ENCODE assay signal across 8 cellular contexts in genomic region chrX:53421125-53421524, GRCh38. TPM values are rescaled to one million over a fixed set of nuclear protein-coding genes. Genes with fewer than 3 reads are reported as not detected.
DNase-seq lines count a peak whose midpoint lies in the region; ATAC-seq and TF ChIP-seq lines count a peak whose summit lies in the region.

No MANE protein-coding gene starts in this region.

- H3K27ac ChIP-seq in PC-9: no peak overlapping the region
- no peak overlapping the region for H3K27ac ChIP-seq in psoas muscle

- CTCF ChIA-PET in PC-9 (lab: Charles Lee): no interaction called here

- H3K79me2 ChIP-seq in PC-9 (ENCODE audit: low read depth): peaks cover 37% of the 10 kb centered on the region

- BruUV-seq in PC-9 (replicated peaks; lab: Mats Ljungman, UMichigan): TSS peak; percentile 30

- H4K20me1 ChIP-seq in PC-9 (ENCODE audit: insufficient read depth): no peaks in the 10 kb centered on the region

- intact Hi-C loops in PC-9 (cut with micrococcal nuclease; ENCODE audit: unreplicated experiment) (loop anchor here (5.0 kb wide), 1 partner anchor 139 kb away; the partner anchor contains the start of gene IQSEC2), psoas muscle (cut with DNase I) (no loop called here)

- H3K36me3 ChIP-seq in PC-9 (ENCODE audit: low read depth) (no peaks in the 10 kb centered on the region), psoas muscle (ENCODE audit: insufficient read depth in 1 of 2, low read depth in 1 of 2) (peaks cover 0 to 6% of the 10 kb centered on the region in 2 donors)

- H2AFZ ChIP-seq in PC-9: no peak overlapping the region

- POLR2A ChIA-PET in PC-9 (lab: Charles Lee; ENCODE audit: unreplicated experiment): interaction anchor here (0.6 kb wide), 1 partner anchor 93 kb away, joined by 3 read pairs; no protein-coding TSS in a partner anchor

- TF ChIP-seq POLR2A in erythroblast (IDR thresholded peaks at IDR 0.05; ENCODE audit: low read length): no peak

- DNase-seq in PC-9 (no peak), erythroblast (lab: John Stamatoyannopoulos, UW) (peak; percentile 17 to 28), psoas muscle (no peak), NCI-H128 (lab: John Stamatoyannopoulos, UW; ENCODE audit: unreplicated experiment) (no peak), NCI-H526 treated with DMSO at 0.1 percent for 48 hours (lab: John Stamatoyannopoulos, UW) (no peak), activated gamma-delta T cell treated with Interleukin-2 at 50 U/mL for 16 hours (no peak)

- ATAC-seq in psoas muscle: no peak
- no peak for ATAC-seq in GM21576 (IDR thresholded peaks at IDR 0.05; ENCODE audit: unreplicated experiment)

- TF ChIP-seq CTCF in GM12875 (IDR thresholded peaks at IDR 0.05; ENCODE audit: borderline replicate concordance, insufficient read depth, low read depth, low read length) (no peak), PC-9 (conservative IDR thresholded peaks at IDR 0.05) (no peak), psoas muscle (IDR thresholded peaks at IDR 0.05) (no peak)

- H3K27me3 ChIP-seq in PC-9 (ENCODE audit: insufficient read depth, low read depth): no peaks in the 10 kb centered on the region
- H3K27me3 ChIP-seq in psoas muscle (ENCODE audit: insufficient read depth in 3 of 3, low read length in 2 of 3): no peaks in the 10 kb centered on the region

- H3K4me3 ChIP-seq in GM12875 (ENCODE audit: low read depth, low read length) (peak overlapping the region; percentile 99), PC-9 (peak overlapping the region; percentile 58; the same call in 1 of the 2 replicates), psoas muscle (peak overlapping the region; percentile 86)

- H3K9me2 ChIP-seq in PC-9 (ENCODE audit: insufficient read depth): no peaks in the 10 kb centered on the region

- H3K4me1 ChIP-seq in PC-9 (replicated peaks; ENCODE audit: insufficient read depth) (no peaks in the 10 kb centered on the region), psoas muscle (peaks cover 18% of the 10 kb centered on the region)

- H3F3A ChIP-seq in PC-9 (ENCODE audit: insufficient read depth, low read depth): no peaks in the 10 kb centered on the region

- WGBS in psoas muscle, 3 donors: 18 to 37% (median 20%) methylated on average over 2 of the region's 2 CpGs

- peak overlapping the region; percentile 75 for H3K4me2 ChIP-seq in PC-9

- H3K9me3 ChIP-seq in PC-9 (ENCODE audit: insufficient read depth, low read depth) (no peaks in the 10 kb centered on the region), psoas muscle (no peaks in the 10 kb centered on the region)

RNA-seq across cellular contexts. Expression of gene SMC1A, which starts 1.3 kb away (rescaled TPM):
- 114 and 162 TPM in 2 replicates for total RNA-seq in PC-9 (2021)
- 10 to 100 TPM; 25.9 to 45.0 (median 31.6) TPM for total RNA-seq in psoas muscle
- polyA plus RNA-seq in psoas muscle: 1 to 10 TPM; 8.1 to 10.0 (median 9.2) TPM

RNA-seq across cellular contexts. Expression of gene RIBC1, which starts 1.5 kb away (rescaled TPM):
- total RNA-seq in PC-9 (2021) (2.2 and 4.5 TPM in 2 replicates), psoas muscle (under 1 TPM; 0.14 to 0.64 (median 0.40) TPM)
- polyA plus RNA-seq in psoas muscle: 1 to 10 TPM in 1 of 3 donors, under 1 TPM in 2; 0.15 to 2.3 (median 0.44) TPM

RNA-seq across cellular contexts. Expression of gene HSD17B10, which starts 13.0 kb away (rescaled TPM):
- 204 and 234 TPM in 2 replicates for total RNA-seq in PC-9 (2021)
- 10 to 100 TPM; 51.8 to 98.0 (median 68.4) TPM for total RNA-seq in psoas muscle
- 100 to 1,000 TPM in 1 of 3 donors, 10 to 100 TPM in 2; 56.3 to 117 (median 76.4) TPM for polyA plus RNA-seq in psoas muscle

Comparison
In these comparisons a context has a peak if more than half of its experiments do, and no peak if none do; other contexts are left out.
1. DNase-seq: peak in erythroblast (2 of 2); none in PC-9 (0 of 2), psoas muscle (0 of 2), NCI-H128 (single experiment), NCI-H526 treated with DMSO at 0.1 percent for 48 hours (single experiment) and activated gamma-delta T cell treated with Interleukin-2 at 50 U/mL for 16 hours (single experiment).
2. Peak in every context shown above with its lines, with median percentiles within 50 percentile points of each other: H3K4me3 ChIP-seq.